ENCODE assay signal across 20 cellular contexts in the genomic region with DNA sequence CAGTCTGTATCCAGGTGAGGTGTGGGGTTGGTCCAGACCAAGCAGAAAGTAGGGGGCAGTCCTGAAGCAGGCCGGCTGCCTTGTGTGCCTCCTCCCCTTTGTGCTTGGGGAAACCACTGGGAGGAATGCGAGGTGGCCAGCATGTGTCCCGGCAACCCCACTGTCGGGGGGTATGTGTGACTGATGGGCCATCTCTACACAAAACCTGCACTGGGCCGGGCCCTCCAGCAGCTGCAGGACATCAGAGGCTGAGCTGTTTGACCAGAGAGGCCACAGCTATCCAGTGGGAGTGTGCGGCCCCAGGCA. TPM values are rescaled to one million over a fixed set of nuclear protein-coding genes. Genes with fewer than 3 reads are reported as not detected.
DNase-seq lines count a peak whose midpoint lies in the region; ATAC-seq and TF ChIP-seq lines count a peak whose summit lies in the region.
"Had no signal": no experiment of that assay in that cellular context is flagged by ENCODE, and none has a peak within 500 bp of the region (broad histone marks: within the 10 kb centered on the region; RNA-seq: fewer than 3 reads in every experiment).

No MANE protein-coding gene starts in this region.

- TF ChIP-seq CTCF in Caco-2 (IDR thresholded peaks at IDR 0.05; ENCODE audit: insufficient read depth in 1 of 2, low read depth in 1 of 2, low read length in 1 of 2, severe bottlenecking in 1 of 2, unreplicated experiment in 1 of 2) (no peak), Peyer's patch (IDR thresholded peaks at IDR 0.05) (no peak), foreskin keratinocyte (conservative IDR thresholded peaks at IDR 0.05) (no peak), neural progenitor cell (IDR thresholded peaks at IDR 0.05) (no peak), testis (IDR thresholded peaks at IDR 0.05) (no peak)

- 38 to 94% methylated on average over 4 to 6 of the region's 6 CpGs for WGBS in testis, 2 donors

- H3K27me3 Mint-ChIP-seq in Caco-2 (ENCODE audit: insufficient read depth, unreplicated experiment) (no peaks in the 10 kb centered on the region), neural progenitor cell (ENCODE audit: insufficient read depth, low read depth) (peaks cover 6% of the 10 kb centered on the region), T-helper 17 cell (peaks cover 53% of the 10 kb centered on the region)

- H3K36me3 Mint-ChIP-seq in Caco-2 (ENCODE audit: insufficient read depth, unreplicated experiment) (peaks cover 22% of the 10 kb centered on the region), neural progenitor cell (peaks cover 3% of the 10 kb centered on the region), T-helper 17 cell (ENCODE audit: low read depth) (no peaks in the 10 kb centered on the region)

- H3K4me1 Mint-ChIP-seq in Caco-2 (ENCODE audit: low read depth, unreplicated experiment) (peaks cover 33% of the 10 kb centered on the region), neural progenitor cell (peaks cover 53% of the 10 kb centered on the region), T-helper 17 cell (peaks cover 3% of the 10 kb centered on the region)

- DNase-seq in Caco-2 (peak; percentile 39 to 56), Peyer's patch (no peak), foreskin keratinocyte (no peak), neural progenitor cell (ENCODE audit: low spot score) (peak; percentile 43), HCEC 1CT (no peak), T-helper 17 cell (no peak), NCI-H1092 (lab: John Stamatoyannopoulos, UW) (no peak), testis (no peak)
- DNase-seq: activated CD8-positive, alpha-beta T cell treated with anti-CD3 and anti-CD28 coated beads for 36 hours; activated T-cell treated with anti-CD3 and anti-CD28 coated beads, Interleukin-2, amount 50 U/mL, for 1 hour; DMS79 treated with DMSO at 0.1 percent for 48 hours; NCI-H2171 treated with DMSO at 0.1 percent for 48 hours; stimulated activated CD4-positive, alpha-beta T cell treated with anti-CD3 and anti-CD28 coated beads, Interleukin-2, amount 100 ng/mL, for 48 hours; stimulated activated naive CD4-positive, alpha-beta T cell; tibial artery had no signal

- peak overlapping the region; percentile 21 for H3K4me2 ChIP-seq in neural progenitor cell
- H3K4me2 ChIP-seq: smooth muscle cell had no signal

- POLR2A ChIA-PET in Caco-2 (lab: Charles Lee): no interaction called here

- H2AFZ ChIP-seq in neural progenitor cell (replicated peaks): no peak overlapping the region

- H3K27ac ChIP-seq in Peyer's patch (peak overlapping the region in 3 of 4 donors; percentile 5 to 89 (median 78)), foreskin keratinocyte (no peak overlapping the region), neural progenitor cell (no peak overlapping the region), testis (no peak overlapping the region)
- H3K27ac ChIP-seq: tibial artery had no signal

- TF ChIP-seq POLR2A in Peyer's patch (IDR thresholded peaks at IDR 0.05) (no peak), testis (IDR thresholded peaks at IDR 0.05) (no peak)

- H3K9me3 ChIP-seq in Caco-2: no peaks in the 10 kb centered on the region
- no peaks in the 10 kb centered on the region for H3K9me3 ChIP-seq in Peyer's patch
- H3K9me3 ChIP-seq in neural progenitor cell (ENCODE audit: low read depth): no peaks in the 10 kb centered on the region
- no peaks in the 10 kb centered on the region for H3K9me3 ChIP-seq in T-helper 17 cell (ENCODE audit: control insufficient read depth, low read length, poor library complexity, severe bottlenecking)
- H3K9me3 ChIP-seq in testis: no peaks in the 10 kb centered on the region
- H3K9me3 ChIP-seq: tibial artery had no signal

- CTCF ChIA-PET in Caco-2 (lab: Charles Lee): no interaction called here

- H3K9ac ChIP-seq in neural progenitor cell: no peak overlapping the region

- no peak overlapping the region for H3K4me3 Mint-ChIP-seq in Caco-2 (ENCODE audit: unreplicated experiment)
- H3K4me3 Mint-ChIP-seq in neural progenitor cell: no peak overlapping the region
- no peak overlapping the region for H3K4me3 Mint-ChIP-seq in T-helper 17 cell
- H3K4me3 Mint-ChIP-seq: activated CD8-positive, alpha-beta T cell treated with anti-CD3 and anti-CD28 coated beads for 36 hours had no signal

- H3F3A ChIP-seq in neural progenitor cell (ENCODE audit: low read depth): peaks cover 7% of the 10 kb centered on the region

- H3K36me3 ChIP-seq in Caco-2 (ENCODE audit: control insufficient read depth, insufficient read depth, low read length) (no peaks in the 10 kb centered on the region; the same call in none of the 2 replicates), Peyer's patch (no peaks in the 10 kb centered on the region), neural progenitor cell (no peaks in the 10 kb centered on the region), testis (ENCODE audit: low read depth, missing control alignments) (no peaks in the 10 kb centered on the region)
- H3K36me3 ChIP-seq: tibial artery had no signal

- H3K4me3 ChIP-seq in Caco-2 (ENCODE audit: low read depth, low read length): no peak overlapping the region
- no peak overlapping the region for H3K4me3 ChIP-seq in Peyer's patch
- no peak overlapping the region for H3K4me3 ChIP-seq in neural progenitor cell
- no peak overlapping the region for H3K4me3 ChIP-seq in testis
- H3K4me3 ChIP-seq: GM12878, K562, smooth muscle cell, tibial artery had no signal

- ATAC-seq in foreskin keratinocyte (peak; percentile 12), T-helper 17 cell (no peak)
- ATAC-seq: activated CD4-positive, CD25-positive, alpha-beta regulatory T cell treated with anti-CD3 and anti-CD28 coated beads, Interleukin-2, amount 50 U/mL, for 24 hours; activated CD8-positive, alpha-beta T cell treated with anti-CD3 and anti-CD28 coated beads for 36 hours; GM12878; Right ventricle myocardium inferior had no signal

- no peaks in the 10 kb centered on the region for H3K27me3 ChIP-seq in Caco-2 (replicated peaks; ENCODE audit: control insufficient read depth, insufficient read depth, low read length)
- no peaks in the 10 kb centered on the region for H3K27me3 ChIP-seq in Peyer's patch
- no peaks in the 10 kb centered on the region for H3K27me3 ChIP-seq in foreskin keratinocyte
- H3K27me3 ChIP-seq in neural progenitor cell: no peaks in the 10 kb centered on the region
- H3K27me3 ChIP-seq in testis: no peaks in the 10 kb centered on the region
- H3K27me3 ChIP-seq: tibial artery had no signal

- H3K4me1 ChIP-seq in Caco-2 (peaks cover 70% of the 10 kb centered on the region), Peyer's patch (peaks cover 0 to 72% (median 4%) of the 10 kb centered on the region in 4 donors), foreskin keratinocyte (peaks cover 5% of the 10 kb centered on the region), neural progenitor cell (peaks cover 20% of the 10 kb centered on the region), testis (no peaks in the 10 kb centered on the region)

- no peaks in the 10 kb centered on the region for H4K20me1 ChIP-seq in neural progenitor cell (ENCODE audit: low read depth)

- H3K79me2 ChIP-seq in neural progenitor cell (ENCODE audit: low read depth): no peaks in the 10 kb centered on the region

- intact Hi-C loops in Caco-2 (cut with micrococcal nuclease; ENCODE audit: unreplicated experiment) (no loop called here), testis (cut with DNase I; ENCODE audit: low total_unique reads) (no loop called here)

- H3K27ac Mint-ChIP-seq in Caco-2 (ENCODE audit: unreplicated experiment): peak overlapping the region; percentile 75
- peak overlapping the region; percentile 65 for H3K27ac Mint-ChIP-seq in neural progenitor cell
- no peak overlapping the region for H3K27ac Mint-ChIP-seq in T-helper 17 cell
- H3K27ac Mint-ChIP-seq: activated CD8-positive, alpha-beta T cell treated with anti-CD3 and anti-CD28 coated beads for 36 hours had no signal

- H3K9me3 Mint-ChIP-seq in Caco-2 (ENCODE audit: unreplicated experiment) (no peaks in the 10 kb centered on the region), neural progenitor cell (no peaks in the 10 kb centered on the region)
- H3K9me3 Mint-ChIP-seq: activated CD8-positive, alpha-beta T cell treated with anti-CD3 and anti-CD28 coated beads for 36 hours had no signal

- no TSS peak for BruUV-seq in Caco-2 (replicated peaks; lab: Mats Ljungman, UMichigan)

RNA-seq across cellular contexts. Expression of a gene that starts 33.3 kb away (rescaled TPM):
- total RNA-seq in Caco-2 (2022) (24.7 and 25.0 TPM in 2 replicates), Peyer's patch (10 to 100 TPM in 3 of 4 donors, 1 to 10 TPM in 1; 3.3 to 31.0 (median 20.6) TPM), foreskin keratinocyte (15.4 and 18.1 TPM in 2 replicates), neural progenitor cell (ENCODE audit: low replicate concordance) (5.2 and 6.2 TPM in 2 replicates), T-helper 17 cell (not detected), testis (1 to 10 TPM; 5.3 to 7.9 TPM)
- polyA plus RNA-seq in foreskin keratinocyte (19.2 and 19.5 TPM in 2 replicates), testis (ENCODE audit: insufficient read depth, low read depth, low replicate concordance) (5.3 TPM)
- total RNA-seq: activated CD8-positive, alpha-beta T cell treated with anti-CD3 and anti-CD28 coated beads for 36 hours had no signal

Comparison
In these comparisons a context has a peak if more than half of its experiments do, and no peak if none do; other contexts are left out.
1. DNase-seq: peak in Caco-2 (2 of 2) and neural progenitor cell (single experiment); none in Peyer's patch (0 of 3), foreskin keratinocyte (0 of 2), HCEC 1CT (single experiment), T-helper 17 cell (0 of 3), NCI-H1092 (single experiment) and testis (single experiment).
2. H3K27ac ChIP-seq: peak in Peyer's patch (3 of 4); none in foreskin keratinocyte (single experiment), neural progenitor cell (single experiment) and testis (0 of 2).